In genomic region chr12:20183563-20183962, GRCh38 we compare ENCODE assay signal across 2 cellular contexts.
TF ChIP-seq lines count a peak whose summit lies in the region.

No MANE protein-coding gene starts in this region.

TF ChIP-seq in GM23338, 12 proteins besides CTCF, POLR2A, EP300 and RAD21 (continued from another document):
- TF ChIP-seq, protein P1, sequence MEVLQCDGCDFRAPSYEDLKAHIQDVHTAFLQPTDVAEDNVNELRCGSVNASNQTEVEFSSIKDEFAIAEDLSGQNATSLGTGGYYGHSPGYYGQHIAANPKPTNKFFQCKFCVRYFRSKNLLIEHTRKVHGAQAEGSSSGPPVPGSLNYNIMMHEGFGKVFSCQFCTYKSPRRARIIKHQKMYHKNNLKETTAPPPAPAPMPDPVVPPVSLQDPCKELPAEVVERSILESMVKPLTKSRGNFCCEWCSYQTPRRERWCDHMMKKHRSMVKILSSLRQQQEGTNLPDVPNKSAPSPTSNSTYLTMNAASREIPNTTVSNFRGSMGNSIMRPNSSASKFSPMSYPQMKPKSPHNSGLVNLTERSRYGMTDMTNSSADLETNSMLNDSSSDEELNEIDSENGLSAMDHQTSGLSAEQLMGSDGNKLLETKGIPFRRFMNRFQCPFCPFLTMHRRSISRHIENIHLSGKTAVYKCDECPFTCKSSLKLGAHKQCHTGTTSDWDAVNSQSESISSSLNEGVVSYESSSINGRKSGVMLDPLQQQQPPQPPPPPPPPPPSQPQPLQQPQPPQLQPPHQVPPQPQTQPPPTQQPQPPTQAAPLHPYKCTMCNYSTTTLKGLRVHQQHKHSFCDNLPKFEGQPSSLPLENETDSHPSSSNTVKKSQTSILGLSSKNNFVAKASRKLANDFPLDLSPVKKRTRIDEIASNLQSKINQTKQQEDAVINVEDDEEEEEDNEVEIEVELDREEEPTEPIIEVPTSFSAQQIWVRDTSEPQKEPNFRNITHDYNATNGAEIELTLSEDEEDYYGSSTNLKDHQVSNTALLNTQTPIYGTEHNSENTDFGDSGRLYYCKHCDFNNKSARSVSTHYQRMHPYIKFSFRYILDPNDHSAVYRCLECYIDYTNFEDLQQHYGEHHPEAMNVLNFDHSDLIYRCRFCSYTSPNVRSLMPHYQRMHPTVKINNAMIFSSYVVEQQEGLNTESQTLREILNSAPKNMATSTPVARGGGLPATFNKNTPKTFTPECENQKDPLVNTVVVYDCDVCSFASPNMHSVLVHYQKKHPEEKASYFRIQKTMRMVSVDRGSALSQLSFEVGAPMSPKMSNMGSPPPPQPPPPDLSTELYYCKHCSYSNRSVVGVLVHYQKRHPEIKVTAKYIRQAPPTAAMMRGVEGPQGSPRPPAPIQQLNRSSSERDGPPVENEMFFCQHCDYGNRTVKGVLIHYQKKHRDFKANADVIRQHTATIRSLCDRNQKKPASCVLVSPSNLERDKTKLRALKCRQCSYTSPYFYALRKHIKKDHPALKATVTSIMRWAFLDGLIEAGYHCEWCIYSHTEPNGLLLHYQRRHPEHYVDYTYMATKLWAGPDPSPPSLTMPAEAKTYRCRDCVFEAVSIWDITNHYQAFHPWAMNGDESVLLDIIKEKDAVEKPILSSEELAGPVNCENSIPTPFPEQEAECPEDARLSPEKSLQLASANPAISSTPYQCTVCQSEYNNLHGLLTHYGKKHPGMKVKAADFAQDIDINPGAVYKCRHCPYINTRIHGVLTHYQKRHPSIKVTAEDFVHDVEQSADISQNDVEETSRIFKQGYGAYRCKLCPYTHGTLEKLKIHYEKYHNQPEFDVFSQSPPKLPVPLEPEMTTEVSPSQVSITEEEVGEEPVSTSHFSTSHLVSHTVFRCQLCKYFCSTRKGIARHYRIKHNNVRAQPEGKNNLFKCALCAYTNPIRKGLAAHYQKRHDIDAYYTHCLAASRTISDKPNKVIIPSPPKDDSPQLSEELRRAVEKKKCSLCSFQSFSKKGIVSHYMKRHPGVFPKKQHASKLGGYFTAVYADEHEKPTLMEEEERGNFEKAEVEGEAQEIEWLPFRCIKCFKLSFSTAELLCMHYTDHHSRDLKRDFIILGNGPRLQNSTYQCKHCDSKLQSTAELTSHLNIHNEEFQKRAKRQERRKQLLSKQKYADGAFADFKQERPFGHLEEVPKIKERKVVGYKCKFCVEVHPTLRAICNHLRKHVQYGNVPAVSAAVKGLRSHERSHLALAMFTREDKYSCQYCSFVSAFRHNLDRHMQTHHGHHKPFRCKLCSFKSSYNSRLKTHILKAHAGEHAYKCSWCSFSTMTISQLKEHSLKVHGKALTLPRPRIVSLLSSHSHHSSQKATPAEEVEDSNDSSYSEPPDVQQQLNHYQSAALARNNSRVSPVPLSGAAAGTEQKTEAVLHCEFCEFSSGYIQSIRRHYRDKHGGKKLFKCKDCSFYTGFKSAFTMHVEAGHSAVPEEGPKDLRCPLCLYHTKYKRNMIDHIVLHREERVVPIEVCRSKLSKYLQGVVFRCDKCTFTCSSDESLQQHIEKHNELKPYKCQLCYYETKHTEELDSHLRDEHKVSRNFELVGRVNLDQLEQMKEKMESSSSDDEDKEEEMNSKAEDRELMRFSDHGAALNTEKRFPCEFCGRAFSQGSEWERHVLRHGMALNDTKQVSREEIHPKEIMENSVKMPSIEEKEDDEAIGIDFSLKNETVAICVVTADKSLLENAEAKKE (CRISPR knock-in tag; IDR thresholded peaks at IDR 0.05), result no peak
- no peak for TF ChIP-seq STAT1 (IDR thresholded peaks at IDR 0.05; ENCODE audit: unreplicated experiment)
- no peak for TF ChIP-seq EZH2 (IDR thresholded peaks at IDR 0.05; ENCODE audit: low read depth, unreplicated experiment)
- TF ChIP-seq CREB1 (CRISPR knock-in tag; IDR thresholded peaks at IDR 0.05; ENCODE audit: low read depth), result no peak
- TF ChIP-seq, protein P2, sequence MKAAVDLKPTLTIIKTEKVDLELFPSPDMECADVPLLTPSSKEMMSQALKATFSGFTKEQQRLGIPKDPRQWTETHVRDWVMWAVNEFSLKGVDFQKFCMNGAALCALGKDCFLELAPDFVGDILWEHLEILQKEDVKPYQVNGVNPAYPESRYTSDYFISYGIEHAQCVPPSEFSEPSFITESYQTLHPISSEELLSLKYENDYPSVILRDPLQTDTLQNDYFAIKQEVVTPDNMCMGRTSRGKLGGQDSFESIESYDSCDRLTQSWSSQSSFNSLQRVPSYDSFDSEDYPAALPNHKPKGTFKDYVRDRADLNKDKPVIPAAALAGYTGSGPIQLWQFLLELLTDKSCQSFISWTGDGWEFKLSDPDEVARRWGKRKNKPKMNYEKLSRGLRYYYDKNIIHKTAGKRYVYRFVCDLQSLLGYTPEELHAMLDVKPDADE (IDR thresholded peaks at IDR 0.05), result no peak
- TF ChIP-seq JUNB (IDR thresholded peaks at IDR 0.05; ENCODE audit: unreplicated experiment), result no peak
- TF ChIP-seq POLR2AphosphoS5 (IDR thresholded peaks at IDR 0.05; ENCODE audit: low read depth), result no peak
- TF ChIP-seq NANOG (IDR thresholded peaks at IDR 0.05; ENCODE audit: borderline replicate concordance), result no peak

TF ChIP-seq in WTC11, 78 proteins besides CTCF, POLR2A, EP300 and RAD21 (continued from another document):
- no peak for TF ChIP-seq ZNF281 (CRISPR knock-in tag; IDR thresholded peaks at IDR 0.05)
- TF ChIP-seq ZNF138 (CRISPR knock-in tag; conservative IDR thresholded peaks at IDR 0.05), result no peak
- TF ChIP-seq E2F5 (CRISPR knock-in tag; IDR thresholded peaks at IDR 0.05), result no peak
- TF ChIP-seq ZNF671 (CRISPR knock-in tag; IDR thresholded peaks at IDR 0.05), result no peak
- TF ChIP-seq, protein P3, sequence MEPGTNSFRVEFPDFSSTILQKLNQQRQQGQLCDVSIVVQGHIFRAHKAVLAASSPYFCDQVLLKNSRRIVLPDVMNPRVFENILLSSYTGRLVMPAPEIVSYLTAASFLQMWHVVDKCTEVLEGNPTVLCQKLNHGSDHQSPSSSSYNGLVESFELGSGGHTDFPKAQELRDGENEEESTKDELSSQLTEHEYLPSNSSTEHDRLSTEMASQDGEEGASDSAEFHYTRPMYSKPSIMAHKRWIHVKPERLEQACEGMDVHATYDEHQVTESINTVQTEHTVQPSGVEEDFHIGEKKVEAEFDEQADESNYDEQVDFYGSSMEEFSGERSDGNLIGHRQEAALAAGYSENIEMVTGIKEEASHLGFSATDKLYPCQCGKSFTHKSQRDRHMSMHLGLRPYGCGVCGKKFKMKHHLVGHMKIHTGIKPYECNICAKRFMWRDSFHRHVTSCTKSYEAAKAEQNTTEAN (CRISPR knock-in tag; IDR thresholded peaks at IDR 0.05), result no peak
- TF ChIP-seq FOXK1 (CRISPR knock-in tag; IDR thresholded peaks at IDR 0.05), result no peak
- no peak for TF ChIP-seq ATF3 (CRISPR knock-in tag; conservative IDR thresholded peaks at IDR 0.05)
- TF ChIP-seq ZNF317 (CRISPR knock-in tag; IDR thresholded peaks at IDR 0.05; ENCODE audit: borderline replicate concordance, low read depth), result no peak
- no peak for TF ChIP-seq NFATC4 (CRISPR knock-in tag; IDR thresholded peaks at IDR 0.05)
- no peak for TF ChIP-seq USF1 (CRISPR knock-in tag; IDR thresholded peaks at IDR 0.05)
- TF ChIP-seq FOXP1 (CRISPR knock-in tag; IDR thresholded peaks at IDR 0.05; ENCODE audit: borderline replicate concordance), result no peak
- no peak for TF ChIP-seq NFYB (CRISPR knock-in tag; conservative IDR thresholded peaks at IDR 0.05; ENCODE audit: low read depth)
- TF ChIP-seq TP53 (CRISPR knock-in tag; IDR thresholded peaks at IDR 0.05), result no peak
